20 cellular contexts compared by ENCODE assay signal in genomic region chr1:245863566-245864184, GRCh38.
A peak's percentile ranks its signal among the peaks of the same experiment; 100 is the strongest.
DNase-seq lines count a peak whose midpoint lies in the region; ATAC-seq and TF ChIP-seq lines count a peak whose summit lies in the region.
"Had no signal": no experiment of that assay in that cellular context is flagged by ENCODE, and none has a peak within 500 bp of the region (broad histone marks: within the 10 kb centered on the region; RNA-seq: fewer than 3 reads in every experiment).

No MANE protein-coding gene starts in this region.

- CTCF ChIA-PET in SK-N-SH (lab: Yijun Ruan, JAX): no interaction called here

- H2BK120ac ChIP-seq in mesenchymal stem cell (ENCODE audit: low read depth, low read length): no peak overlapping the region

- H3K4me1 ChIP-seq in SK-N-SH (ENCODE audit: control insufficient read depth in 1 of 2, insufficient read depth in 2 of 2, low read depth in 1 of 2, low read length in 1 of 2): peaks cover 23 to 38% of the 10 kb centered on the region in 2 experiments
- peaks cover 4% of the 10 kb centered on the region for H3K4me1 ChIP-seq in mesenchymal stem cell (ENCODE audit: control insufficient read depth, insufficient read depth, low read depth, low read length)
- no peaks in the 10 kb centered on the region for H3K4me1 ChIP-seq in psoas muscle

- H2AFZ ChIP-seq in SK-N-SH (ENCODE audit: low read depth) (no peak overlapping the region), mesenchymal stem cell (ENCODE audit: low read depth, low read length) (no peak overlapping the region)
- H2AFZ ChIP-seq: PC-9 had no signal

- H3K14ac ChIP-seq in mesenchymal stem cell (ENCODE audit: low read length in 2 of 2): no peak overlapping the region

- peak overlapping the region; percentile 22 to 100; a peak in 3 of 4 replicates for H3K27ac ChIP-seq in SK-N-SH (ENCODE audit: low read depth in 2 of 2, low read length in 1 of 2)
- peak overlapping the region; percentile 13 for H3K27ac ChIP-seq in mesenchymal stem cell (ENCODE audit: low read length, poor library complexity, severe bottlenecking)
- H3K27ac ChIP-seq in psoas muscle: no peak overlapping the region
- H3K27ac ChIP-seq: PC-9, RWPE1, SK-N-MC had no signal

- H3K9ac ChIP-seq in SK-N-SH (no peak overlapping the region), mesenchymal stem cell (ENCODE audit: low read length) (no peak overlapping the region)

- H3K79me2 ChIP-seq in SK-N-SH (ENCODE audit: insufficient read depth): no peaks in the 10 kb centered on the region

- H2AK5ac ChIP-seq in mesenchymal stem cell (ENCODE audit: low read length, severe bottlenecking): no peak overlapping the region

- H3F3A ChIP-seq in SK-N-SH (replicated peaks; ENCODE audit: insufficient read depth): peaks cover 21% of the 10 kb centered on the region

- H3K27me3 ChIP-seq in SK-N-SH (ENCODE audit: insufficient read depth) (no peaks in the 10 kb centered on the region), mesenchymal stem cell (ENCODE audit: control insufficient read depth in 1 of 2, insufficient read depth in 1 of 2, low read length in 2 of 2) (no peaks in the 10 kb centered on the region), psoas muscle (ENCODE audit: insufficient read depth in 3 of 3, low read length in 2 of 3) (no peaks in the 10 kb centered on the region)

- H4K91ac ChIP-seq in mesenchymal stem cell (ENCODE audit: low read length): no peak overlapping the region

- TF ChIP-seq POLR2A in GM18505 (IDR thresholded peaks at IDR 0.05; ENCODE audit: borderline replicate concordance, extremely low read depth, insufficient read depth, insufficient read length): no peak

- intact Hi-C loops in psoas muscle (cut with DNase I): no loop called here

- H3K9me2 ChIP-seq in SK-N-SH: no peaks in the 10 kb centered on the region

- H3K18ac ChIP-seq in mesenchymal stem cell (ENCODE audit: low read depth in 1 of 2, low read length in 2 of 2): no peak overlapping the region

- POLR2A ChIA-PET in SK-N-SH (lab: Yijun Ruan, JAX): no interaction called here

- no peak overlapping the region for H3K23ac ChIP-seq in mesenchymal stem cell (ENCODE audit: low read length in 2 of 2)

- WGBS in SK-N-SH (ENCODE audit: low lambda C conversion rate): 66% methylated on average over 9 of the region's 10 CpGs
- WGBS in mesenchymal stem cell: 84% methylated on average over 9 of the region's 10 CpGs
- WGBS in psoas muscle, 3 donors: 77 to 79% (median 78%) methylated on average over 10 of the region's 10 CpGs

- TF ChIP-seq CTCF in SK-N-SH (IDR thresholded peaks at IDR 0.05) (no peak), epithelial cell of proximal tubule (conservative IDR thresholded peaks at IDR 0.05; ENCODE audit: low read depth, low read length) (no peak), psoas muscle (IDR thresholded peaks at IDR 0.05) (no peak)

- peak in 1 of 2 experiments; percentile 59; a peak in 1 of 4 replicates for TF ChIP-seq EP300 in SK-N-SH (IDR thresholded peaks at IDR 0.05; ENCODE audit: borderline replicate concordance in 1 of 2, low read depth in 1 of 2, low read length in 1 of 2)

- DNase-seq in EH (ENCODE audit: low read depth) (peak; percentile 43), SK-N-SH (no peak), epithelial cell of proximal tubule (ENCODE audit: low read depth) (peak; percentile 76), mesenchymal stem cell (no peak), NCI-H446 treated with DMSO at 0.1 percent for 48 hours (lab: John Stamatoyannopoulos, UW) (no peak), occipital lobe (lab: John Stamatoyannopoulos, UW) (no peak), psoas muscle (no peak)
- DNase-seq: DMS79, NCI-H1092 treated with DMSO at 0.1 percent for 48 hours, NCI-H1436 treated with DMSO at 0.1 percent for 48 hours, NCI-H1930, NCI-H2227 treated with DMSO at 0.1 percent for 48 hours, NCI-H510A treated with DMSO at 0.1 percent for 48 hours, NCI-H748 treated with DMSO at 0.1 percent for 48 hours, PC-9, SHP77 treated with DMSO at 0.1 percent for 48 hours had no signal

- H3K36me3 ChIP-seq in SK-N-SH (replicated peaks in 1 of 2; ENCODE audit: control insufficient read depth in 1 of 2, insufficient read depth in 2 of 2, low read length in 1 of 2) (peaks cover 0 to 4% of the 10 kb centered on the region in 2 experiments), mesenchymal stem cell (ENCODE audit: control insufficient read depth in 1 of 2, insufficient read depth in 2 of 2, low read depth in 1 of 2, low read length in 2 of 2) (peaks cover 0 to 6% of the 10 kb centered on the region in 2 experiments), psoas muscle (ENCODE audit: insufficient read depth in 1 of 2, low read depth in 1 of 2) (no peaks in the 10 kb centered on the region)

- no peak for ATAC-seq in GM18505 (IDR thresholded peaks at IDR 0.05; ENCODE audit: unreplicated experiment)
- no peak for ATAC-seq in psoas muscle
- ATAC-seq: K562 had no signal

- H3K79me1 ChIP-seq in mesenchymal stem cell (replicated peaks; ENCODE audit: low read length, poor library complexity, severe bottlenecking): no peaks in the 10 kb centered on the region

- H3K4me2 ChIP-seq in SK-N-SH: no peak overlapping the region
- H3K4me2 ChIP-seq in mesenchymal stem cell (ENCODE audit: low read length, poor library complexity, severe bottlenecking): no peak overlapping the region
- H3K4me2 ChIP-seq: PC-9 had no signal

- H2BK5ac ChIP-seq in mesenchymal stem cell (ENCODE audit: low read depth, low read length, poor library complexity, severe bottlenecking): no peak overlapping the region

- no peak overlapping the region for H2BK15ac ChIP-seq in mesenchymal stem cell (ENCODE audit: low read depth, poor library complexity, severe bottlenecking)

- TF ChIP-seq RAD21 in SK-N-SH (IDR thresholded peaks at IDR 0.05; ENCODE audit: low read length): no peak

- H4K20me1 ChIP-seq in SK-N-SH (ENCODE audit: insufficient read depth): no peaks in the 10 kb centered on the region

- no peak overlapping the region for H2BK12ac ChIP-seq in mesenchymal stem cell (ENCODE audit: low read length in 2 of 2)

- H3K4me3 ChIP-seq in SK-N-SH (ENCODE audit: low read depth in 2 of 2, low read length in 1 of 2) (no peak overlapping the region), epithelial cell of proximal tubule (ENCODE audit: low read depth, low read length) (no peak overlapping the region), mesenchymal stem cell (ENCODE audit: insufficient read depth in 1 of 2, low read depth in 1 of 2, low read length in 2 of 2) (no peak overlapping the region), psoas muscle (no peak overlapping the region)
- H3K4me3 ChIP-seq: K562, PC-9, SK-N-MC had no signal

- H4K8ac ChIP-seq in mesenchymal stem cell (ENCODE audit: low read length): no peak overlapping the region

- H3K4ac ChIP-seq in mesenchymal stem cell (ENCODE audit: low read depth in 1 of 2, low read length in 2 of 2): no peak overlapping the region

- no peaks in the 10 kb centered on the region for H3K9me3 ChIP-seq in SK-N-SH
- H3K9me3 ChIP-seq in mesenchymal stem cell (ENCODE audit: control insufficient read depth, low read length): no peaks in the 10 kb centered on the region
- no peaks in the 10 kb centered on the region for H3K9me3 ChIP-seq in psoas muscle

TF ChIP-seq in SK-N-SH, 30 proteins besides CTCF, POLR2A, EP300 and RAD21 (continues in another document):
- no peak; the same call in 1 of the 2 replicates for TF ChIP-seq JUND (IDR thresholded peaks at IDR 0.05)
- TF ChIP-seq SIN3A (IDR thresholded peaks at IDR 0.05; ENCODE audit: borderline replicate concordance, low read depth, low read length): no peak
- TF ChIP-seq TAF1 (IDR thresholded peaks at IDR 0.05; ENCODE audit: borderline replicate concordance, low read depth, low read length): no peak
- no peak for TF ChIP-seq ZBTB33 (IDR thresholded peaks at IDR 0.05; ENCODE audit: borderline replicate concordance, low read depth)
- TF ChIP-seq, protein P1, sequence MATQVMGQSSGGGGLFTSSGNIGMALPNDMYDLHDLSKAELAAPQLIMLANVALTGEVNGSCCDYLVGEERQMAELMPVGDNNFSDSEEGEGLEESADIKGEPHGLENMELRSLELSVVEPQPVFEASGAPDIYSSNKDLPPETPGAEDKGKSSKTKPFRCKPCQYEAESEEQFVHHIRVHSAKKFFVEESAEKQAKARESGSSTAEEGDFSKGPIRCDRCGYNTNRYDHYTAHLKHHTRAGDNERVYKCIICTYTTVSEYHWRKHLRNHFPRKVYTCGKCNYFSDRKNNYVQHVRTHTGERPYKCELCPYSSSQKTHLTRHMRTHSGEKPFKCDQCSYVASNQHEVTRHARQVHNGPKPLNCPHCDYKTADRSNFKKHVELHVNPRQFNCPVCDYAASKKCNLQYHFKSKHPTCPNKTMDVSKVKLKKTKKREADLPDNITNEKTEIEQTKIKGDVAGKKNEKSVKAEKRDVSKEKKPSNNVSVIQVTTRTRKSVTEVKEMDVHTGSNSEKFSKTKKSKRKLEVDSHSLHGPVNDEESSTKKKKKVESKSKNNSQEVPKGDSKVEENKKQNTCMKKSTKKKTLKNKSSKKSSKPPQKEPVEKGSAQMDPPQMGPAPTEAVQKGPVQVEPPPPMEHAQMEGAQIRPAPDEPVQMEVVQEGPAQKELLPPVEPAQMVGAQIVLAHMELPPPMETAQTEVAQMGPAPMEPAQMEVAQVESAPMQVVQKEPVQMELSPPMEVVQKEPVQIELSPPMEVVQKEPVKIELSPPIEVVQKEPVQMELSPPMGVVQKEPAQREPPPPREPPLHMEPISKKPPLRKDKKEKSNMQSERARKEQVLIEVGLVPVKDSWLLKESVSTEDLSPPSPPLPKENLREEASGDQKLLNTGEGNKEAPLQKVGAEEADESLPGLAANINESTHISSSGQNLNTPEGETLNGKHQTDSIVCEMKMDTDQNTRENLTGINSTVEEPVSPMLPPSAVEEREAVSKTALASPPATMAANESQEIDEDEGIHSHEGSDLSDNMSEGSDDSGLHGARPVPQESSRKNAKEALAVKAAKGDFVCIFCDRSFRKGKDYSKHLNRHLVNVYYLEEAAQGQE (IDR thresholded peaks at IDR 0.05; ENCODE audit: low read depth, low read length): no peak
- no peak; the same call in 1 of the 2 replicates for TF ChIP-seq RXRA (IDR thresholded peaks at IDR 0.05; ENCODE audit: borderline replicate concordance, low read depth)
- TF ChIP-seq GATA2 (CRISPR knock-in tag; IDR thresholded peaks at IDR 0.05): no peak

Comparison
In these comparisons a context has a peak if more than half of its experiments do, and no peak if none do; other contexts are left out.
1. DNase-seq: peak in EH (single experiment) and epithelial cell of proximal tubule (single experiment); none in SK-N-SH (single experiment), mesenchymal stem cell (single experiment), NCI-H446 treated with DMSO at 0.1 percent for 48 hours (single experiment), occipital lobe (single experiment) and psoas muscle (0 of 2).